1 cellular context compared by ENCODE assay signal in genomic region chr7:985915-986741, GRCh38.
TF ChIP-seq lines count a peak whose summit lies in the region.

No MANE protein-coding gene starts in this region.

TF ChIP-seq in HepG2, 621 proteins besides CTCF, POLR2A, EP300 and RAD21 (continued from another document):
- TF ChIP-seq, protein P1, sequence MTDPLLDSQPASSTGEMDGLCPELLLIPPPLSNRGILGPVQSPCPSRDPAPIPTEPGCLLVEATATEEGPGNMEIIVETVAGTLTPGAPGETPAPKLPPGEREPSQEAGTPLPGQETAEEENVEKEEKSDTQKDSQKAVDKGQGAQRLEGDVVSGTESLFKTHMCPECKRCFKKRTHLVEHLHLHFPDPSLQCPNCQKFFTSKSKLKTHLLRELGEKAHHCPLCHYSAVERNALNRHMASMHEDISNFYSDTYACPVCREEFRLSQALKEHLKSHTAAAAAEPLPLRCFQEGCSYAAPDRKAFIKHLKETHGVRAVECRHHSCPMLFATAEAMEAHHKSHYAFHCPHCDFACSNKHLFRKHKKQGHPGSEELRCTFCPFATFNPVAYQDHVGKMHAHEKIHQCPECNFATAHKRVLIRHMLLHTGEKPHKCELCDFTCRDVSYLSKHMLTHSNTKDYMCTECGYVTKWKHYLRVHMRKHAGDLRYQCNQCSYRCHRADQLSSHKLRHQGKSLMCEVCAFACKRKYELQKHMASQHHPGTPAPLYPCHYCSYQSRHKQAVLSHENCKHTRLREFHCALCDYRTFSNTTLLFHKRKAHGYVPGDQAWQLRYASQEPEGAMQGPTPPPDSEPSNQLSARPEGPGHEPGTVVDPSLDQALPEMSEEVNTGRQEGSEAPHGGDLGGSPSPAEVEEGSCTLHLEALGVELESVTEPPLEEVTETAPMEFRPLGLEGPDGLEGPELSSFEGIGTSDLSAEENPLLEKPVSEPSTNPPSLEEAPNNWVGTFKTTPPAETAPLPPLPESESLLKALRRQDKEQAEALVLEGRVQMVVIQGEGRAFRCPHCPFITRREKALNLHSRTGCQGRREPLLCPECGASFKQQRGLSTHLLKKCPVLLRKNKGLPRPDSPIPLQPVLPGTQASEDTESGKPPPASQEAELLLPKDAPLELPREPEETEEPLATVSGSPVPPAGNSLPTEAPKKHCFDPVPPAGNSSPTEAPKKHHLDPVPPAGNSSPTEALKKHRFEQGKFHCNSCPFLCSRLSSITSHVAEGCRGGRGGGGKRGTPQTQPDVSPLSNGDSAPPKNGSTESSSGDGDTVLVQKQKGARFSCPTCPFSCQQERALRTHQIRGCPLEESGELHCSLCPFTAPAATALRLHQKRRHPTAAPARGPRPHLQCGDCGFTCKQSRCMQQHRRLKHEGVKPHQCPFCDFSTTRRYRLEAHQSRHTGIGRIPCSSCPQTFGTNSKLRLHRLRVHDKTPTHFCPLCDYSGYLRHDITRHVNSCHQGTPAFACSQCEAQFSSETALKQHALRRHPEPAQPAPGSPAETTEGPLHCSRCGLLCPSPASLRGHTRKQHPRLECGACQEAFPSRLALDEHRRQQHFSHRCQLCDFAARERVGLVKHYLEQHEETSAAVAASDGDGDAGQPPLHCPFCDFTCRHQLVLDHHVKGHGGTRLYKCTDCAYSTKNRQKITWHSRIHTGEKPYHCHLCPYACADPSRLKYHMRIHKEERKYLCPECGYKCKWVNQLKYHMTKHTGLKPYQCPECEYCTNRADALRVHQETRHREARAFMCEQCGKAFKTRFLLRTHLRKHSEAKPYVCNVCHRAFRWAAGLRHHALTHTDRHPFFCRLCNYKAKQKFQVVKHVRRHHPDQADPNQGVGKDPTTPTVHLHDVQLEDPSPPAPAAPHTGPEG (CRISPR knock-in tag; IDR thresholded peaks at IDR 0.05) = no peak
- TF ChIP-seq, protein P2, sequence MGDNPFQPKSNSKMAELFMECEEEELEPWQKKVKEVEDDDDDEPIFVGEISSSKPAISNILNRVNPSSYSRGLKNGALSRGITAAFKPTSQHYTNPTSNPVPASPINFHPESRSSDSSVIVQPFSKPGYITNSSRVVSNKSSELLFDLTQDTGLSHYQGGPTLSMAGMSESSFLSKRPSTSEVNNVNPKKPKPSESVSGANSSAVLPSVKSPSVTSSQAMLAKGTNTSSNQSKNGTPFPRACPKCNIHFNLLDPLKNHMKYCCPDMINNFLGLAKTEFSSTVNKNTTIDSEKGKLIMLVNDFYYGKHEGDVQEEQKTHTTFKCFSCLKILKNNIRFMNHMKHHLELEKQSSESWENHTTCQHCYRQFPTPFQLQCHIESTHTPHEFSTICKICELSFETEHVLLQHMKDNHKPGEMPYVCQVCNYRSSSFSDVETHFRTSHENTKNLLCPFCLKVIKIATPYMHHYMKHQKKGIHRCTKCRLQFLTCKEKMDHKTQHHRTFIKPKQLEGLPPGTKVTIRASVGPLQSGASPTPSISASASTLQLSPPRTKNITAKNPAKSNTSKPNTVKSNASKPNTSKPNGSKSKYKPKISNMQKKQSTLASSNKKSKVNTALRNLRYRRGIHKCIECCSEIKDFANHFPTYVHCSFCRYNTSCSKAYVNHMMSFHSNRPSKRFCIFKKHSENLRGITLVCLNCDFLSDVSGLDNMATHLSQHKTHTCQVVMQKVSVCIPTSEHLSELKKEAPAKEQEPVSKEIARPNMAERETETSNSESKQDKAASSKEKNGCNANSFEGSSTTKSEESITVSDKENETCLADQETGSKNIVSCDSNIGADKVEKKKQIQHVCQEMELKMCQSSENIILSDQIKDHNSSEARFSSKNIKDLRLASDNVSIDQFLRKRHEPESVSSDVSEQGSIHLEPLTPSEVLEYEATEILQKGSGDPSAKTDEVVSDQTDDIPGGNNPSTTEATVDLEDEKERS (CRISPR knock-in tag; IDR thresholded peaks at IDR 0.05) = no peak
- no peak for TF ChIP-seq NONO (IDR thresholded peaks at IDR 0.05)
- TF ChIP-seq NONO (CRISPR knock-in tag; conservative IDR thresholded peaks at IDR 0.05) = no peak
- TF ChIP-seq, protein P3, sequence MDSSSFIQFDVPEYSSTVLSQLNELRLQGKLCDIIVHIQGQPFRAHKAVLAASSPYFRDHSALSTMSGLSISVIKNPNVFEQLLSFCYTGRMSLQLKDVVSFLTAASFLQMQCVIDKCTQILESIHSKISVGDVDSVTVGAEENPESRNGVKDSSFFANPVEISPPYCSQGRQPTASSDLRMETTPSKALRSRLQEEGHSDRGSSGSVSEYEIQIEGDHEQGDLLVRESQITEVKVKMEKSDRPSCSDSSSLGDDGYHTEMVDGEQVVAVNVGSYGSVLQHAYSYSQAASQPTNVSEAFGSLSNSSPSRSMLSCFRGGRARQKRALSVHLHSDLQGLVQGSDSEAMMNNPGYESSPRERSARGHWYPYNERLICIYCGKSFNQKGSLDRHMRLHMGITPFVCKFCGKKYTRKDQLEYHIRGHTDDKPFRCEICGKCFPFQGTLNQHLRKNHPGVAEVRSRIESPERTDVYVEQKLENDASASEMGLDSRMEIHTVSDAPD (CRISPR knock-in tag; IDR thresholded peaks at IDR 0.05) = no peak
- no peak for TF ChIP-seq SOX13 (IDR thresholded peaks at IDR 0.05)
- TF ChIP-seq SOX13 (CRISPR knock-in tag; conservative IDR thresholded peaks at IDR 0.05 in 1 of 2, IDR thresholded peaks at IDR 0.05 in 1 of 2) = 0 out of 4 replicates have a peak, but pooled peaks of 1 of the 2 experiments have one; percentile 19
- TF ChIP-seq PBX2 (CRISPR knock-in tag; IDR thresholded peaks at IDR 0.05) = no peak
- 0 out of 2 replicates have a peak, but pooled peaks have one; percentile 26 for TF ChIP-seq KDM2A (CRISPR knock-in tag; IDR thresholded peaks at IDR 0.05; ENCODE audit: borderline replicate concordance, low read depth)
- peak; percentile 79 for TF ChIP-seq AGO2 (optimal IDR thresholded peaks at IDR 0.05; ENCODE audit: low read depth, low read length)
- 0 out of 2 replicates have a peak, but pooled peaks have one; percentile 62 for TF ChIP-seq KAT7 (CRISPR knock-in tag; IDR thresholded peaks at IDR 0.05; ENCODE audit: borderline replicate concordance)
- TF ChIP-seq ZFP91 (CRISPR knock-in tag; IDR thresholded peaks at IDR 0.05; ENCODE audit: borderline replicate concordance) = peak; percentile 42; the same call in 1 of the 2 replicates
- peak; percentile 47 for TF ChIP-seq SAP130 (CRISPR knock-in tag; IDR thresholded peaks at IDR 0.05; ENCODE audit: low read depth)
- peak; percentile 19; the same call in 1 of the 2 replicates for TF ChIP-seq SALL1 (CRISPR knock-in tag; IDR thresholded peaks at IDR 0.05)
- TF ChIP-seq ZNF883 (CRISPR knock-in tag; IDR thresholded peaks at IDR 0.05; ENCODE audit: not compliant biosample characterization) = peak; percentile 31
- peak; percentile 71 for TF ChIP-seq ZNF263 (CRISPR knock-in tag; IDR thresholded peaks at IDR 0.05)
